1 cellular context compared by ENCODE assay signal in the genomic region with DNA sequence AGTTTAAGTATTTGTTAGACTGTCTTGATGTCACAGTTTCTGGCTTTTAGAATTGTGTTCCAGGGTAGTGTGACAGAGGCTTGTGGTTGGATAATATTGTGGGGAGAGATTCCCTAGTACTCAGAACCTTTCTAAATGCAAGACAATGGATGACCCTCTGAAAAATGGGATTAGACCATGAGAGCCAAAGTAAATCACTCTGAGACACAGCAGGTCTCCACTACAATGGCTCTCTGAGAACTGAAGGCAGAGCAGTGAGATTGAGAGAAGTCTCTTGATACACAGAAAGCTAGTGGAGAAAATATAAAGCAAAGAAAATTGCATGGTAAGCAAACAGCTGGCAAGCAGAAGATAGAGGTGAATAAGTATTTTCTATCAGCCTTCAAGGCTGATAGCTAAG.
A peak's percentile ranks its signal among the peaks of the same experiment; 100 is the strongest.
TF ChIP-seq lines count a peak whose summit lies in the region.

No MANE protein-coding gene starts in this region.

TF ChIP-seq in K562, 482 proteins besides CTCF, POLR2A, EP300 and RAD21 (continued from another document):
- TF ChIP-seq, protein P1, sequence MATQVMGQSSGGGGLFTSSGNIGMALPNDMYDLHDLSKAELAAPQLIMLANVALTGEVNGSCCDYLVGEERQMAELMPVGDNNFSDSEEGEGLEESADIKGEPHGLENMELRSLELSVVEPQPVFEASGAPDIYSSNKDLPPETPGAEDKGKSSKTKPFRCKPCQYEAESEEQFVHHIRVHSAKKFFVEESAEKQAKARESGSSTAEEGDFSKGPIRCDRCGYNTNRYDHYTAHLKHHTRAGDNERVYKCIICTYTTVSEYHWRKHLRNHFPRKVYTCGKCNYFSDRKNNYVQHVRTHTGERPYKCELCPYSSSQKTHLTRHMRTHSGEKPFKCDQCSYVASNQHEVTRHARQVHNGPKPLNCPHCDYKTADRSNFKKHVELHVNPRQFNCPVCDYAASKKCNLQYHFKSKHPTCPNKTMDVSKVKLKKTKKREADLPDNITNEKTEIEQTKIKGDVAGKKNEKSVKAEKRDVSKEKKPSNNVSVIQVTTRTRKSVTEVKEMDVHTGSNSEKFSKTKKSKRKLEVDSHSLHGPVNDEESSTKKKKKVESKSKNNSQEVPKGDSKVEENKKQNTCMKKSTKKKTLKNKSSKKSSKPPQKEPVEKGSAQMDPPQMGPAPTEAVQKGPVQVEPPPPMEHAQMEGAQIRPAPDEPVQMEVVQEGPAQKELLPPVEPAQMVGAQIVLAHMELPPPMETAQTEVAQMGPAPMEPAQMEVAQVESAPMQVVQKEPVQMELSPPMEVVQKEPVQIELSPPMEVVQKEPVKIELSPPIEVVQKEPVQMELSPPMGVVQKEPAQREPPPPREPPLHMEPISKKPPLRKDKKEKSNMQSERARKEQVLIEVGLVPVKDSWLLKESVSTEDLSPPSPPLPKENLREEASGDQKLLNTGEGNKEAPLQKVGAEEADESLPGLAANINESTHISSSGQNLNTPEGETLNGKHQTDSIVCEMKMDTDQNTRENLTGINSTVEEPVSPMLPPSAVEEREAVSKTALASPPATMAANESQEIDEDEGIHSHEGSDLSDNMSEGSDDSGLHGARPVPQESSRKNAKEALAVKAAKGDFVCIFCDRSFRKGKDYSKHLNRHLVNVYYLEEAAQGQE (CRISPR knock-in tag; IDR thresholded peaks at IDR 0.05; ENCODE audit: low read depth): no peak
- no peak for TF ChIP-seq XRCC5 (IDR thresholded peaks at IDR 0.05; ENCODE audit: low read depth, low read length)
- peak; percentile 58 for TF ChIP-seq ZNF316 (IDR thresholded peaks at IDR 0.05)
- TF ChIP-seq, protein P2, sequence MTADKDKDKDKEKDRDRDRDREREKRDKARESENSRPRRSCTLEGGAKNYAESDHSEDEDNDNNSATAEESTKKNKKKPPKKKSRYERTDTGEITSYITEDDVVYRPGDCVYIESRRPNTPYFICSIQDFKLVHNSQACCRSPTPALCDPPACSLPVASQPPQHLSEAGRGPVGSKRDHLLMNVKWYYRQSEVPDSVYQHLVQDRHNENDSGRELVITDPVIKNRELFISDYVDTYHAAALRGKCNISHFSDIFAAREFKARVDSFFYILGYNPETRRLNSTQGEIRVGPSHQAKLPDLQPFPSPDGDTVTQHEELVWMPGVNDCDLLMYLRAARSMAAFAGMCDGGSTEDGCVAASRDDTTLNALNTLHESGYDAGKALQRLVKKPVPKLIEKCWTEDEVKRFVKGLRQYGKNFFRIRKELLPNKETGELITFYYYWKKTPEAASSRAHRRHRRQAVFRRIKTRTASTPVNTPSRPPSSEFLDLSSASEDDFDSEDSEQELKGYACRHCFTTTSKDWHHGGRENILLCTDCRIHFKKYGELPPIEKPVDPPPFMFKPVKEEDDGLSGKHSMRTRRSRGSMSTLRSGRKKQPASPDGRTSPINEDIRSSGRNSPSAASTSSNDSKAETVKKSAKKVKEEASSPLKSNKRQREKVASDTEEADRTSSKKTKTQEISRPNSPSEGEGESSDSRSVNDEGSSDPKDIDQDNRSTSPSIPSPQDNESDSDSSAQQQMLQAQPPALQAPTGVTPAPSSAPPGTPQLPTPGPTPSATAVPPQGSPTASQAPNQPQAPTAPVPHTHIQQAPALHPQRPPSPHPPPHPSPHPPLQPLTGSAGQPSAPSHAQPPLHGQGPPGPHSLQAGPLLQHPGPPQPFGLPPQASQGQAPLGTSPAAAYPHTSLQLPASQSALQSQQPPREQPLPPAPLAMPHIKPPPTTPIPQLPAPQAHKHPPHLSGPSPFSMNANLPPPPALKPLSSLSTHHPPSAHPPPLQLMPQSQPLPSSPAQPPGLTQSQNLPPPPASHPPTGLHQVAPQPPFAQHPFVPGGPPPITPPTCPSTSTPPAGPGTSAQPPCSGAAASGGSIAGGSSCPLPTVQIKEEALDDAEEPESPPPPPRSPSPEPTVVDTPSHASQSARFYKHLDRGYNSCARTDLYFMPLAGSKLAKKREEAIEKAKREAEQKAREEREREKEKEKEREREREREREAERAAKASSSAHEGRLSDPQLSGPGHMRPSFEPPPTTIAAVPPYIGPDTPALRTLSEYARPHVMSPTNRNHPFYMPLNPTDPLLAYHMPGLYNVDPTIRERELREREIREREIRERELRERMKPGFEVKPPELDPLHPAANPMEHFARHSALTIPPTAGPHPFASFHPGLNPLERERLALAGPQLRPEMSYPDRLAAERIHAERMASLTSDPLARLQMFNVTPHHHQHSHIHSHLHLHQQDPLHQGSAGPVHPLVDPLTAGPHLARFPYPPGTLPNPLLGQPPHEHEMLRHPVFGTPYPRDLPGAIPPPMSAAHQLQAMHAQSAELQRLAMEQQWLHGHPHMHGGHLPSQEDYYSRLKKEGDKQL (CRISPR knock-in tag; IDR thresholded peaks at IDR 0.05; ENCODE audit: borderline replicate concordance): no peak
- no peak for TF ChIP-seq NFE2L1 (tag; IDR thresholded peaks at IDR 0.05; ENCODE audit: borderline replicate concordance, low read depth)
- no peak for TF ChIP-seq GABPB2 (CRISPR knock-in tag; conservative IDR thresholded peaks at IDR 0.05)
- TF ChIP-seq, protein P3, sequence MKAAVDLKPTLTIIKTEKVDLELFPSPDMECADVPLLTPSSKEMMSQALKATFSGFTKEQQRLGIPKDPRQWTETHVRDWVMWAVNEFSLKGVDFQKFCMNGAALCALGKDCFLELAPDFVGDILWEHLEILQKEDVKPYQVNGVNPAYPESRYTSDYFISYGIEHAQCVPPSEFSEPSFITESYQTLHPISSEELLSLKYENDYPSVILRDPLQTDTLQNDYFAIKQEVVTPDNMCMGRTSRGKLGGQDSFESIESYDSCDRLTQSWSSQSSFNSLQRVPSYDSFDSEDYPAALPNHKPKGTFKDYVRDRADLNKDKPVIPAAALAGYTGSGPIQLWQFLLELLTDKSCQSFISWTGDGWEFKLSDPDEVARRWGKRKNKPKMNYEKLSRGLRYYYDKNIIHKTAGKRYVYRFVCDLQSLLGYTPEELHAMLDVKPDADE (conservative IDR thresholded peaks at IDR 0.05; ENCODE audit: control insufficient read depth, low read depth, low read length): no peak
- no peak for TF ChIP-seq ZBTB7A (IDR thresholded peaks at IDR 0.05; ENCODE audit: borderline replicate concordance, control insufficient read depth, low read depth, low read length)
- TF ChIP-seq, protein P4, sequence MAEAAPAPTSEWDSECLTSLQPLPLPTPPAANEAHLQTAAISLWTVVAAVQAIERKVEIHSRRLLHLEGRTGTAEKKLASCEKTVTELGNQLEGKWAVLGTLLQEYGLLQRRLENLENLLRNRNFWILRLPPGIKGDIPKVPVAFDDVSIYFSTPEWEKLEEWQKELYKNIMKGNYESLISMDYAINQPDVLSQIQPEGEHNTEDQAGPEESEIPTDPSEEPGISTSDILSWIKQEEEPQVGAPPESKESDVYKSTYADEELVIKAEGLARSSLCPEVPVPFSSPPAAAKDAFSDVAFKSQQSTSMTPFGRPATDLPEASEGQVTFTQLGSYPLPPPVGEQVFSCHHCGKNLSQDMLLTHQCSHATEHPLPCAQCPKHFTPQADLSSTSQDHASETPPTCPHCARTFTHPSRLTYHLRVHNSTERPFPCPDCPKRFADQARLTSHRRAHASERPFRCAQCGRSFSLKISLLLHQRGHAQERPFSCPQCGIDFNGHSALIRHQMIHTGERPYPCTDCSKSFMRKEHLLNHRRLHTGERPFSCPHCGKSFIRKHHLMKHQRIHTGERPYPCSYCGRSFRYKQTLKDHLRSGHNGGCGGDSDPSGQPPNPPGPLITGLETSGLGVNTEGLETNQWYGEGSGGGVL (CRISPR knock-in tag; IDR thresholded peaks at IDR 0.05): no peak
- TF ChIP-seq, protein P5, sequence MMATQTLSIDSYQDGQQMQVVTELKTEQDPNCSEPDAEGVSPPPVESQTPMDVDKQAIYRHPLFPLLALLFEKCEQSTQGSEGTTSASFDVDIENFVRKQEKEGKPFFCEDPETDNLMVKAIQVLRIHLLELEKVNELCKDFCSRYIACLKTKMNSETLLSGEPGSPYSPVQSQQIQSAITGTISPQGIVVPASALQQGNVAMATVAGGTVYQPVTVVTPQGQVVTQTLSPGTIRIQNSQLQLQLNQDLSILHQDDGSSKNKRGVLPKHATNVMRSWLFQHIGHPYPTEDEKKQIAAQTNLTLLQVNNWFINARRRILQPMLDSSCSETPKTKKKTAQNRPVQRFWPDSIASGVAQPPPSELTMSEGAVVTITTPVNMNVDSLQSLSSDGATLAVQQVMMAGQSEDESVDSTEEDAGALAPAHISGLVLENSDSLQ (IDR thresholded peaks at IDR 0.05): no peak
- no peak for TF ChIP-seq HDAC2 (IDR thresholded peaks at IDR 0.05)
- TF ChIP-seq, protein P6, sequence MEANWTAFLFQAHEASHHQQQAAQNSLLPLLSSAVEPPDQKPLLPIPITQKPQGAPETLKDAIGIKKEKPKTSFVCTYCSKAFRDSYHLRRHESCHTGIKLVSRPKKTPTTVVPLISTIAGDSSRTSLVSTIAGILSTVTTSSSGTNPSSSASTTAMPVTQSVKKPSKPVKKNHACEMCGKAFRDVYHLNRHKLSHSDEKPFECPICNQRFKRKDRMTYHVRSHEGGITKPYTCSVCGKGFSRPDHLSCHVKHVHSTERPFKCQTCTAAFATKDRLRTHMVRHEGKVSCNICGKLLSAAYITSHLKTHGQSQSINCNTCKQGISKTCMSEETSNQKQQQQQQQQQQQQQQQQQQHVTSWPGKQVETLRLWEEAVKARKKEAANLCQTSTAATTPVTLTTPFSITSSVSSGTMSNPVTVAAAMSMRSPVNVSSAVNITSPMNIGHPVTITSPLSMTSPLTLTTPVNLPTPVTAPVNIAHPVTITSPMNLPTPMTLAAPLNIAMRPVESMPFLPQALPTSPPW (CRISPR knock-in tag; IDR thresholded peaks at IDR 0.05): no peak
- no peak for TF ChIP-seq BMI1 (IDR thresholded peaks at IDR 0.05; ENCODE audit: low read length)
